ENCODE assay signal across 11 cellular contexts in the genomic region with DNA sequence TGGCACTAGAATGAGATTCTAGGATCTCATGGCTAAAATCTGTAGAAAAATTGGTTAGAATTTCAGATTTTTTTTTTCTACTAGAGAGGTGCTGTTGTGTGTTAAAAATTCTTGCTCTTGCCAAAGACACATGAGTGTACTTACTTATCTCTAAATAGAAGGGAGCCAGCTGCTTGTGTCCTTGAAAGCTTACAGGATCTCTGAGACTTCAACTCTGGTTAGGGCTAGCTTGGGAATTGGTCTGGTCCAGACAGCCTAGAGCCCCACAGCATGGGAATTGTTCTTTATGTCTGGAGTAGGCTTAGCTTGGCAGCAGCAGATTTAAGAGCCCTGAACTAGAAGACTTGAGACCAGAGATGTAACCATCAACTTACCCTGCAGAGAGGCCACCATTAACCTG. TPM values are rescaled to one million over a fixed set of nuclear protein-coding genes. Genes with fewer than 3 reads are reported as not detected.
DNase-seq lines count a peak whose midpoint lies in the region; ATAC-seq and TF ChIP-seq lines count a peak whose summit lies in the region.
"Had no signal": no experiment of that assay in that cellular context is flagged by ENCODE, and none has a peak within 500 bp of the region (broad histone marks: within the 10 kb centered on the region; RNA-seq: fewer than 3 reads in every experiment).

No MANE protein-coding gene starts in this region.

- DNase-seq in activated CD4-positive, alpha-beta T cell treated with anti-CD3 and anti-CD28 coated beads, Interleukin-2, amount 10 ng/mL, durations not matched to agents 7 days and 5 days = no peak
- DNase-seq in activated CD4-positive, alpha-beta T cell treated with anti-CD3 and anti-CD28 coated beads, Interleukin-2, amount 50 U/mL, for 1 hour = no peak
- DNase-seq in T-cell (no peak), fibroblast of villous mesenchyme (ENCODE audit: low read depth) (peak; percentile 89), psoas muscle (no peak), COR-L47 (lab: John Stamatoyannopoulos, UW) (no peak), neuronal stem cell (ENCODE audit: low spot score) (no peak)
- DNase-seq in stimulated activated CD8-positive, alpha-beta memory T cell treated with anti-CD3 and anti-CD28 coated beads, Interleukin-4, amount 100 ng/mL, for 48 hours = no peak
- DNase-seq: T-helper 9 cell had no signal

- H3K27ac ChIP-seq in psoas muscle (peak overlapping the region; percentile 86), neuronal stem cell (replicated peaks; ENCODE audit: low read length) (no peak overlapping the region)
- H3K27ac ChIP-seq: skin epidermis, vagina had no signal

- no peak overlapping the region for H2AK5ac ChIP-seq in neuronal stem cell (ENCODE audit: low read depth, low read length)

- H3K9me3 ChIP-seq in psoas muscle = no peaks in the 10 kb centered on the region
- H3K9me3 ChIP-seq in neuronal stem cell (replicated peaks in 1 of 2; ENCODE audit: control insufficient read depth in 2 of 2, insufficient read depth in 1 of 2, low read depth in 1 of 2, low read length in 2 of 2) = no peaks in the 10 kb centered on the region
- H3K9me3 ChIP-seq: vagina had no signal

- H3K36me3 ChIP-seq in psoas muscle (ENCODE audit: insufficient read depth in 1 of 2, low read depth in 1 of 2) (no peaks in the 10 kb centered on the region), neuronal stem cell (replicated peaks in 1 of 2; ENCODE audit: control insufficient read depth in 2 of 2, insufficient read depth in 2 of 2, low read length in 2 of 2) (peaks cover 0 to 21% of the 10 kb centered on the region in 2 donors)

- H3K4me1 Mint-ChIP-seq in activated CD4-positive, alpha-beta T cell treated with anti-CD3 and anti-CD28 coated beads, Interleukin-2, amount 10 ng/mL, durations not matched to agents 7 days and 5 days = peaks cover 52% of the 10 kb centered on the region
- H3K4me1 Mint-ChIP-seq in T-cell = peaks cover 50 to 52% (median 51%) of the 10 kb centered on the region in 3 donors

- no peak overlapping the region for H3K23ac ChIP-seq in neuronal stem cell (ENCODE audit: low read depth, low read length, poor library complexity)

- H3K36me3 Mint-ChIP-seq in activated CD4-positive, alpha-beta T cell treated with anti-CD3 and anti-CD28 coated beads, Interleukin-2, amount 10 ng/mL, durations not matched to agents 7 days and 5 days (ENCODE audit: low read depth) = peaks cover 38% of the 10 kb centered on the region
- H3K36me3 Mint-ChIP-seq in T-cell = peaks cover 24% of the 10 kb centered on the region

- POLR2A ChIA-PET in activated CD4-positive, alpha-beta T cell treated with anti-CD3 and anti-CD28 coated beads, Interleukin-2, amount 10 ng/mL, durations not matched to agents 7 days and 5 days (lab: Charles Lee) = interaction anchor here (0.6 kb wide), 1 partner anchor 568 kb away, joined by 5 read pairs; no protein-coding TSS in a partner anchor
- POLR2A ChIA-PET in T-cell (lab: Charles Lee) = interaction anchor here (0.6 to 0.7 kb wide), 5 partner anchors 11 to 1086 kb away, joined by 3 to 6 read pairs (median 4); no protein-coding TSS in a partner anchor

- H4K8ac ChIP-seq in neuronal stem cell (ENCODE audit: low read depth, low read length) = no peak overlapping the region

- H3K18ac ChIP-seq in neuronal stem cell (ENCODE audit: low read length) = no peak overlapping the region

- no peak overlapping the region for H2BK15ac ChIP-seq in neuronal stem cell (ENCODE audit: low read length)

- no peak overlapping the region for H2BK120ac ChIP-seq in neuronal stem cell (ENCODE audit: low read depth, low read length)

- H3K27ac Mint-ChIP-seq in activated CD4-positive, alpha-beta T cell treated with anti-CD3 and anti-CD28 coated beads, Interleukin-2, amount 10 ng/mL, durations not matched to agents 7 days and 5 days = peak overlapping the region; percentile 86
- peak overlapping the region; percentile 77 to 84 for H3K27ac Mint-ChIP-seq in T-cell

- no peaks in the 10 kb centered on the region for H3K79me1 ChIP-seq in neuronal stem cell (ENCODE audit: low read depth, low read length)

- no peak overlapping the region for H2AFZ ChIP-seq in neuronal stem cell (ENCODE audit: low read length)

- H3K9ac ChIP-seq in neuronal stem cell (ENCODE audit: low read depth, low read length, poor library complexity) = no peak overlapping the region

- H2BK5ac ChIP-seq in neuronal stem cell (ENCODE audit: low read length) = no peak overlapping the region

- H3K27me3 Mint-ChIP-seq in activated CD4-positive, alpha-beta T cell treated with anti-CD3 and anti-CD28 coated beads, Interleukin-2, amount 10 ng/mL, durations not matched to agents 7 days and 5 days = no peaks in the 10 kb centered on the region
- no peaks in the 10 kb centered on the region for H3K27me3 Mint-ChIP-seq in T-cell

- peaks cover 3% of the 10 kb centered on the region for H3K9me3 Mint-ChIP-seq in activated CD4-positive, alpha-beta T cell treated with anti-CD3 and anti-CD28 coated beads, Interleukin-2, amount 10 ng/mL, durations not matched to agents 7 days and 5 days
- H3K9me3 Mint-ChIP-seq in T-cell = no peaks in the 10 kb centered on the region

- no peak overlapping the region for H2BK12ac ChIP-seq in neuronal stem cell (ENCODE audit: low read length)

- H3K4me3 ChIP-seq in fibroblast of villous mesenchyme (ENCODE audit: low read depth, low read length) (no peak overlapping the region), psoas muscle (peak overlapping the region; percentile 19), neuronal stem cell (ENCODE audit: low read length in 2 of 2) (no peak overlapping the region)
- H3K4me3 ChIP-seq: skin epidermis, vagina had no signal

- H3K4me1 ChIP-seq in psoas muscle (peaks cover 54% of the 10 kb centered on the region), neuronal stem cell (ENCODE audit: control insufficient read depth in 2 of 2, insufficient read depth in 1 of 2, low read depth in 1 of 2, low read length in 2 of 2) (no peaks in the 10 kb centered on the region)

- H3K14ac ChIP-seq in neuronal stem cell (ENCODE audit: low read length) = no peak overlapping the region

- ATAC-seq in T-cell (replicated peaks in 1 of 4) (no peak), psoas muscle (peak; percentile 76 to 84 (median 80))

- no peak overlapping the region for H4K91ac ChIP-seq in neuronal stem cell (ENCODE audit: low read depth, low read length, poor library complexity)

- TF ChIP-seq CTCF in fibroblast of villous mesenchyme (IDR thresholded peaks at IDR 0.05; ENCODE audit: insufficient read depth, low read depth, low read length) (no peak), psoas muscle (IDR thresholded peaks at IDR 0.05) (no peak)

- no peak overlapping the region for H3K4ac ChIP-seq in neuronal stem cell (ENCODE audit: low read length)

- no peak overlapping the region for H3K4me3 Mint-ChIP-seq in activated CD4-positive, alpha-beta T cell treated with anti-CD3 and anti-CD28 coated beads, Interleukin-2, amount 10 ng/mL, durations not matched to agents 7 days and 5 days
- peak overlapping the region in 1 of 3 donors; percentile 25 for H3K4me3 Mint-ChIP-seq in T-cell

- no peaks in the 10 kb centered on the region for H3K27me3 ChIP-seq in psoas muscle (ENCODE audit: insufficient read depth in 3 of 3, low read length in 2 of 3)
- no peaks in the 10 kb centered on the region for H3K27me3 ChIP-seq in neuronal stem cell (ENCODE audit: control insufficient read depth in 3 of 3, insufficient read depth in 3 of 3, low read depth in 1 of 3, low read length in 3 of 3)
- H3K27me3 ChIP-seq: vagina had no signal

- CTCF ChIA-PET in activated CD4-positive, alpha-beta T cell treated with anti-CD3 and anti-CD28 coated beads, Interleukin-2, amount 10 ng/mL, durations not matched to agents 7 days and 5 days (lab: Charles Lee) = interaction anchor here (1.0 to 1.2 kb wide), 2 partner anchors 13 to 18 kb away, joined by 3 to 4 read pairs; no protein-coding TSS in a partner anchor
- CTCF ChIA-PET in T-cell (lab: Charles Lee) = interaction anchor here (0.6 to 1.3 kb wide), 2 partner anchors 20 to 1312 kb away, joined by 3 to 6 read pairs; no protein-coding TSS in a partner anchor

- intact Hi-C loops in psoas muscle (cut with DNase I) = no loop called here

- H3K4me2 ChIP-seq in neuronal stem cell (ENCODE audit: insufficient read depth, low read length, poor library complexity, severe bottlenecking) = no peak overlapping the region

RNA-seq across cellular contexts. Expression of gene MACO1, which starts 37.3 kb away (rescaled TPM):
- 10 to 100 TPM; 18.8 to 24.9 TPM for total RNA-seq in activated CD4-positive, alpha-beta T cell treated with anti-CD3 and anti-CD28 coated beads, Interleukin-2, amount 10 ng/mL, durations not matched to agents 7 days and 5 days
- total RNA-seq in T-cell = 10 to 100 TPM; 19.7 to 23.2 (median 21.5) TPM
- total RNA-seq in fibroblast of villous mesenchyme = 19.0 and 19.9 TPM in 2 replicates
- 10 to 100 TPM; 22.7 to 49.7 (median 30.8) TPM for total RNA-seq in psoas muscle
- polyA plus RNA-seq in psoas muscle = 10 to 100 TPM in 2 of 3 donors, 1 to 10 TPM in 1; 8.8 to 40.5 (median 34.9) TPM
- 14.5 TPM for polyA plus RNA-seq in neuronal stem cell (2013, experiment 1 of 2)
- 16.1 TPM for polyA plus RNA-seq in neuronal stem cell (2013, experiment 2 of 2)

RNA-seq across cellular contexts. Expression of gene RHCE, which starts 47.4 kb away (rescaled TPM):
- under 1 TPM in 1 of 2 experiments, not detected in 1; 0.17 TPM for total RNA-seq in activated CD4-positive, alpha-beta T cell treated with anti-CD3 and anti-CD28 coated beads, Interleukin-2, amount 10 ng/mL, durations not matched to agents 7 days and 5 days
- total RNA-seq in T-cell = 1 to 10 TPM in 1 of 5 donors, under 1 TPM in 3, not detected in 1; 0.35 to 1.0 (median 0.63) TPM
- under 0.01 TPM in 2 replicates for total RNA-seq in fibroblast of villous mesenchyme
- 1 to 10 TPM in 3 of 4 donors, under 1 TPM in 1; 0.66 to 2.0 (median 1.1) TPM for total RNA-seq in psoas muscle
- under 1 TPM in 2 of 3 donors, not detected in 1; 0.22 to 0.23 TPM for polyA plus RNA-seq in psoas muscle
- 0.70 TPM for polyA plus RNA-seq in neuronal stem cell (2013, experiment 1 of 2)
- 0.54 TPM for polyA plus RNA-seq in neuronal stem cell (2013, experiment 2 of 2)
- total RNA-seq: vagina had no signal

Comparison
In these comparisons a context has a peak if more than half of its experiments do, and no peak if none do; other contexts are left out.
1. ATAC-seq: peak in psoas muscle (4 of 4); none in T-cell (0 of 4).